8 cellular contexts compared by ENCODE assay signal in the genomic region with DNA sequence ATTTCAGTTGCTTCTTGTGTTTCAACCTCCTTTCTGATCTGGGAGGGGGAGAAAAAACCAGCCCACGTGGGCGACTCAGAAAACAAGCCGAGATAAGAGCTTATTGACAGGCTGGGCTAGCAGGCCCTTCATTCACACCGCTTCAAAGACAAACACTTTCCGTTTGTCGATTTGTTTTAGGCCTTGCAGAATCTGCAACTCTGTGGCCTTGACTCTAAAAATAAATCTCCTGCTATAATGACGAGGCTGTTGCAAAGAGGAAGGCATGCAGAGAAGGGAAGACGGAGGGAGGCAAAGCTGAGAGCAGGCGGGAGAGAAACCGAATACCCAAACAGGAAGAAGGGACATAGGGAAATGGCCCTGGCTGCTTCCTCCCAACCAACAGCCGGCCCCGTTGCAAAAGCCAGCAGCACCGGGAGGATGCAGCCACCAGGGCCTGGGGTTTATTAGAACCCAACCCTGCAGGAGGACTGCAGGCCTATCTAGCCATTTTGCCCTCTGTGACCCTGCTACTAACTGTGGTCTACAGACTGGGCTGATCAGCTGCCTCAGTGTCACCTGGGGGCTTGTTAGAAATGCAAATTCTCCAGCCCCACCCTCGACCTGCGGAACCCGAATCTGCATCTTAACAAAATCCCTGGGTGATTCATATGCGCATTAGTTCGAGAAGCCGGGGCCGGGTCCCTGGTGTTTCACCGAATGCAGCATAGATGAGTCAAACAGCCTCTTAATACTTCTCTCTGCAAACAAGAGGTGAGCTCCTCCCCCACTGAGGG.
DNase-seq lines count a peak whose midpoint lies in the region; ATAC-seq, FAIRE-seq and TF ChIP-seq lines count a peak whose summit lies in the region.

No MANE protein-coding gene starts in this region.

- TF ChIP-seq POLR2A in suprapubic skin (IDR thresholded peaks at IDR 0.05) = no peak

- no peaks in the 10 kb centered on the region for H3K27me3 ChIP-seq in mammary epithelial cell (ENCODE audit: insufficient read depth, low read length)
- H3K27me3 ChIP-seq in suprapubic skin = no peaks in the 10 kb centered on the region

- no peak overlapping the region for H3K27ac ChIP-seq in mammary epithelial cell (ENCODE audit: insufficient read depth, low read depth, low read length)
- H3K27ac ChIP-seq in suprapubic skin = no peak overlapping the region

- CTCF ChIA-PET in mammary epithelial cell (lab: Charles Lee; ENCODE audit: low non-redundant PET) = no interaction called here

- FAIRE-seq in GM19239 (lab: Jason Lieb, UNC) = peak; percentile 60
- FAIRE-seq in HTR-8/SVneo (lab: Jason Lieb, UNC) = no peak

- no peaks in the 10 kb centered on the region for H3K9me3 ChIP-seq in mammary epithelial cell (replicated peaks; ENCODE audit: insufficient read depth, low read length)
- H3K9me3 ChIP-seq in suprapubic skin = no peaks in the 10 kb centered on the region

- TF ChIP-seq EP300 in suprapubic skin (IDR thresholded peaks at IDR 0.05) = no peak

- H3K4me3 ChIP-seq in mammary epithelial cell (replicated peaks in 1 of 3; ENCODE audit: insufficient read depth in 1 of 3, low read depth in 2 of 3, low read length in 3 of 3) (no peak overlapping the region), suprapubic skin (no peak overlapping the region)

- no peak overlapping the region for H2AFZ ChIP-seq in mammary epithelial cell (ENCODE audit: low read depth, low read length)

- H3K9ac ChIP-seq in mammary epithelial cell (ENCODE audit: insufficient read depth, low read length) = no peak overlapping the region

- H3K4me2 ChIP-seq in mammary epithelial cell (ENCODE audit: insufficient read depth, low read depth, low read length) = no peak overlapping the region

- TF ChIP-seq CTCF in mammary epithelial cell (conservative IDR thresholded peaks at IDR 0.05 in 1 of 2, IDR thresholded peaks at IDR 0.05 in 1 of 2; ENCODE audit: extremely low read depth in 1 of 2, insufficient read depth in 1 of 2, low read depth in 1 of 2, low read length in 2 of 2) (no peak), suprapubic skin (IDR thresholded peaks at IDR 0.05) (no peak)

- WGBS in mammary epithelial cell (ENCODE audit: low coverage, missing lambda C conversion rate) = 57% methylated on average over 20 of the region's 21 CpGs
- WGBS in suprapubic skin = 50% methylated on average over 21 of the region's 21 CpGs

- intact Hi-C loops in mammary epithelial cell (cut with micrococcal nuclease) = no loop called here

- H3K79me2 ChIP-seq in mammary epithelial cell (ENCODE audit: insufficient read depth, low read length) = no peaks in the 10 kb centered on the region

- peak; percentile 57 for ATAC-seq in left lobe of liver

- H4K20me1 ChIP-seq in mammary epithelial cell (ENCODE audit: insufficient read depth, low read length) = no peaks in the 10 kb centered on the region

- no peak for DNase-seq in GM19239 (ENCODE audit: insufficient read length, low spot score)
- peak; percentile 70 for DNase-seq in SKM-1 treated with dmso at 0.1 percent for 144 hours (lab: John Stamatoyannopoulos, UW; ENCODE audit: unreplicated experiment)
- DNase-seq in activated naive CD4-positive, alpha-beta T cell treated with anti-CD3 and anti-CD28 coated beads, Interleukin-2, amount 50 U/mL, for 16 hours = peak; percentile 74
- no peak for DNase-seq in left lobe of liver (ENCODE audit: low spot score)
- DNase-seq in stimulated activated CD4-positive, alpha-beta T cell treated with anti-CD3 and anti-CD28 coated beads, TNF-alpha, amount 100 ng/mL, for 4 hours (ENCODE audit: low read depth in 3 of 3) = peak; percentile 26 to 40 (median 29)
- no peak for DNase-seq in HTR-8/SVneo (ENCODE audit: insufficient read length, low spot score)
- no peak for DNase-seq in mammary epithelial cell
- no peak for DNase-seq in suprapubic skin (ENCODE audit: low spot score in 2 of 2)

- BruUV-seq in mammary epithelial cell (replicated peaks; lab: Mats Ljungman, UMichigan) = no TSS peak

- dilution Hi-C loops in mammary epithelial cell (cut with HindIII; ENCODE audit: low sequenced_read_pairs) = no loop called here

- in situ Hi-C loops in mammary epithelial cell (cut with MboI; ENCODE audit: low sequenced_read_pairs in 2 of 2) = no loop called here

- no peaks in the 10 kb centered on the region for H3K36me3 ChIP-seq in mammary epithelial cell (ENCODE audit: insufficient read depth, low read length)
- H3K36me3 ChIP-seq in suprapubic skin = no peaks in the 10 kb centered on the region

- H3K4me1 ChIP-seq in mammary epithelial cell (ENCODE audit: insufficient read depth, low read length) (no peaks in the 10 kb centered on the region), suprapubic skin (no peaks in the 10 kb centered on the region)

Comparison
In these comparisons a context has a peak if more than half of its experiments do, and no peak if none do; other contexts are left out.
1. DNase-seq: peak in SKM-1 treated with dmso at 0.1 percent for 144 hours (single experiment), activated naive CD4-positive, alpha-beta T cell treated with anti-CD3 and anti-CD28 coated beads, Interleukin-2, amount 50 U/mL, for 16 hours (single experiment) and stimulated activated CD4-positive, alpha-beta T cell treated with anti-CD3 and anti-CD28 coated beads, TNF-alpha, amount 100 ng/mL, for 4 hours (3 of 3); none in GM19239 (single experiment), left lobe of liver (single experiment), HTR-8/SVneo (single experiment), mammary epithelial cell (single experiment) and suprapubic skin (0 of 2).